In the genomic region with DNA sequence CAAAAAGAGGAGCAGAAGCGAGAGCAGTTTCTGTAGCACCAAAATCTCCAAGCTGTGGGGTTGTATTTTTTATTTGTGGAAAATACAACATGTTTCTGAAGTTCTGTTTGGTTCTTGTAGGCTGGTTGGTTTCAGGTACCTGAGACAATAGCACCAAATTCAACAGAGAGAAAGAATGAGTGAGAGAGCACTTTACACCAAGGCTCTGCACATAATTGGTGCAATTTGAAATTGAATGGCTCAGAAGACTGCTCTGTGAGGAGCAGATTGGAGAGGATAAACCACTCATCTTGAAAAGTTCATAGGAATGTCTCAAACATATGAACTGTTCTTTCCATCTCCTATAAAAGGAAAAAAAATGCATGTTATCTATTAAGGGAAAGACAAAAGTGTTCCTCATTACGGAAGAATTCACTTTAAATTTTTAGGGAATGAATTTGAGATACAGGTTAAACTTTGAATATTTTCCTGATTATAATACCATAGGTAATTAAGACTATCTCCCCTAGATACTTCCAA, we compare ENCODE assay signal across 27 cellular contexts.
A peak's percentile ranks its signal among the peaks of the same experiment; 100 is the strongest.
DNase-seq lines count a peak whose midpoint lies in the region; ATAC-seq and TF ChIP-seq lines count a peak whose summit lies in the region.
"Had no signal": no experiment of that assay in that cellular context is flagged by ENCODE, and none has a peak within 500 bp of the region (broad histone marks: within the 10 kb centered on the region; RNA-seq: fewer than 3 reads in every experiment).

No MANE protein-coding gene starts in this region.

- no peaks in the 10 kb centered on the region for H3K23me2 ChIP-seq in H9 (ENCODE audit: insufficient read length, low read depth, low read length, poor library complexity, severe bottlenecking)

- H3K27me3 Mint-ChIP-seq in H9 (ENCODE audit: low read depth), result no peaks in the 10 kb centered on the region
- H3K27me3 Mint-ChIP-seq: CD4-positive, alpha-beta memory T cell had no signal

- H2BK120ac ChIP-seq in H9 (ENCODE audit: low read depth, low read length, poor library complexity, severe bottlenecking), result no peak overlapping the region

- H3K4me2 ChIP-seq in H9 (ENCODE audit: insufficient read depth, insufficient read length, low read length), result peak overlapping the region; percentile 14
- H3K4me2 ChIP-seq: A549; BLaER1 treated with 17β-estradiol and CSF1 and Interleukin-3, amounts not matched to agents 10 nM and 100 nM; PC-9 had no signal

- H3K27ac ChIP-seq in H9 (ENCODE audit: insufficient read length, low read depth, low read length), result no peak overlapping the region
- no peak overlapping the region for H3K27ac ChIP-seq in iPS-20b (ENCODE audit: low read length)
- H3K27ac ChIP-seq: A549; BLaER1 treated with 17β-estradiol and CSF1 and Interleukin-3, amounts not matched to agents 10 nM and 100 nM; PC-9; SJCRH30 had no signal

- H3K4ac ChIP-seq in H9 (ENCODE audit: low read depth, low read length), result no peak overlapping the region

- peak; percentile 65 for DNase-seq in EH (ENCODE audit: low read depth)
- DNase-seq in H9, result no peak
- peak; percentile 27 for DNase-seq in NCI-H226
- DNase-seq in T-helper 9 cell, result no peak
- DNase-seq: AML-193; CD4-positive, alpha-beta memory T cell; COR-L47; EL; GDM1; Kasumi-1; NCI-H1105; NCI-H1436 treated with DMSO at 0.1 percent for 48 hours; NCI-H187 treated with DMSO at 0.1 percent for 48 hours; NCI-H526 treated with DMSO at 0.1 percent for 48 hours; SJCRH30; T-helper 1 cell had no signal

- no peak overlapping the region for H2BK20ac ChIP-seq in H9 (ENCODE audit: low read depth, low read length, poor library complexity, severe bottlenecking)

- H3K18ac ChIP-seq in H9 (ENCODE audit: insufficient read length, low read depth, low read length), result no peak overlapping the region

- peaks cover 33 to 49% of the 10 kb centered on the region in 2 experiments for H3K4me1 Mint-ChIP-seq in H9

- peaks cover 0 to 5% (median 0%) of the 10 kb centered on the region in 3 experiments; a peak in 4 of 7 replicates for H3K36me3 Mint-ChIP-seq in H9 (ENCODE audit: insufficient read depth in 1 of 3, low read depth in 3 of 3)

- no peak overlapping the region for H3K56ac ChIP-seq in H9 (ENCODE audit: insufficient read length, low read depth, low read length)

- peak overlapping the region; percentile 23; the same call in 1 of the 2 replicates for H3K4me3 ChIP-seq in iPS-20b (ENCODE audit: low read length)
- H3K4me3 ChIP-seq: A549; BLaER1 treated with 17β-estradiol and CSF1 and Interleukin-3, amounts not matched to agents 10 nM and 100 nM; GM12878; HAP-1; K562; PC-9; SJCRH30 had no signal

- no peaks in the 10 kb centered on the region for H4K20me1 ChIP-seq in H9 (ENCODE audit: control insufficient read depth, insufficient read depth, insufficient read length)
- H4K20me1 ChIP-seq: BLaER1 treated with 17β-estradiol and CSF1 and Interleukin-3, amounts not matched to agents 10 nM and 100 nM had no signal

- H3K9me3 ChIP-seq in H9 (ENCODE audit: control insufficient read depth, low read depth, low read length), result no peaks in the 10 kb centered on the region
- H3K9me3 ChIP-seq in iPS-20b (ENCODE audit: insufficient read depth, low read depth, low read length), result no peaks in the 10 kb centered on the region
- H3K9me3 ChIP-seq: A549; BLaER1 treated with 17β-estradiol and CSF1 and Interleukin-3, amounts not matched to agents 10 nM and 100 nM; HAP-1; SJCRH30 had no signal

- no peak overlapping the region for H3K14ac ChIP-seq in H9 (ENCODE audit: insufficient read depth, low read length)

- no peak overlapping the region for H2AK5ac ChIP-seq in H9 (ENCODE audit: insufficient read length, low read length)

- no peaks in the 10 kb centered on the region for H3K79me2 ChIP-seq in H9 (ENCODE audit: insufficient read depth, low read length)

- peaks cover 14% of the 10 kb centered on the region; the same call in 1 of the 2 replicates for H3K36me3 ChIP-seq in iPS-20b (ENCODE audit: insufficient read depth, low read depth, low read length)
- H3K36me3 ChIP-seq: HAP-1 had no signal

- no peaks in the 10 kb centered on the region; the same call in 1 of the 2 replicates for H3K4me1 ChIP-seq in H9 (ENCODE audit: insufficient read depth, low read length)
- peaks cover 26% of the 10 kb centered on the region for H3K4me1 ChIP-seq in iPS-20b (ENCODE audit: insufficient read depth, low read length)
- H3K4me1 ChIP-seq: A549; BLaER1 treated with 17β-estradiol and CSF1 and Interleukin-3, amounts not matched to agents 10 nM and 100 nM had no signal

- no peak overlapping the region for H2BK15ac ChIP-seq in H9 (ENCODE audit: low read depth, low read length)

- ATAC-seq in GM19455 (IDR thresholded peaks at IDR 0.05; ENCODE audit: unreplicated experiment) (no peak), GM19395 (IDR thresholded peaks at IDR 0.05; ENCODE audit: unreplicated experiment) (no peak)
- ATAC-seq: A549, GM12878, HepG2, K562, Right ventricle myocardium inferior had no signal

- no peak overlapping the region for H2BK5ac ChIP-seq in H9 (ENCODE audit: insufficient read length, low read length)

- H4K5ac ChIP-seq in H9 (ENCODE audit: insufficient read length, low read depth, low read length), result no peak overlapping the region

- H4K8ac ChIP-seq in H9 (replicated peaks; ENCODE audit: insufficient read length, low read depth, low read length), result no peak overlapping the region

- H3K79me1 ChIP-seq in H9 (ENCODE audit: insufficient read depth, low read depth, low read length, poor library complexity, severe bottlenecking), result no peaks in the 10 kb centered on the region

- H3K27me3 ChIP-seq in H9 (ENCODE audit: insufficient read depth, low read length) (no peaks in the 10 kb centered on the region), iPS-20b (ENCODE audit: insufficient read depth, low read length) (no peaks in the 10 kb centered on the region)
- H3K27me3 ChIP-seq: BLaER1 treated with 17β-estradiol and CSF1 and Interleukin-3, amounts not matched to agents 10 nM and 100 nM; SJCRH30 had no signal

- TF ChIP-seq CTCF in H9 (conservative IDR thresholded peaks at IDR 0.05), result no peak

- no peak overlapping the region for H2AFZ ChIP-seq in H9 (ENCODE audit: low read length)
- H2AFZ ChIP-seq: PC-9 had no signal

- no peak overlapping the region for H3K23ac ChIP-seq in H9 (ENCODE audit: insufficient read length, low read depth, low read length)

- no peak overlapping the region for H3T11ph ChIP-seq in H9 (ENCODE audit: low read length)

- peak overlapping the region in 1 of 2 experiments; percentile 51; a peak in 3 of 5 replicates for H3K4me3 Mint-ChIP-seq in H9
- H3K4me3 Mint-ChIP-seq: CD4-positive, alpha-beta memory T cell had no signal

- no peak overlapping the region for H4K91ac ChIP-seq in H9 (ENCODE audit: insufficient read length, low read depth, low read length)

- no peaks in the 10 kb centered on the region for H3K9me3 Mint-ChIP-seq in H9
- H3K9me3 Mint-ChIP-seq: CD4-positive, alpha-beta memory T cell had no signal

- H3K9ac ChIP-seq in H9 (ENCODE audit: extremely low read depth, insufficient read length, low read length) (no peak overlapping the region), iPS-20b (ENCODE audit: low read depth, low read length) (no peak overlapping the region)
- H3K9ac ChIP-seq: BLaER1 treated with 17β-estradiol and CSF1 and Interleukin-3, amounts not matched to agents 10 nM and 100 nM had no signal

- WGBS in H9 (ENCODE audit: extremely low coverage, insufficient read length, low lambda C conversion rate), result no CpG with 5 or more reads among the region's 2 CpGs

- no peak overlapping the region for H2BK12ac ChIP-seq in H9 (ENCODE audit: insufficient read length, low read depth, low read length)

- H3K27ac Mint-ChIP-seq in H9, result peak overlapping the region; percentile 71 to 96 (median 86); a peak in 5 of 7 replicates
- H3K27ac Mint-ChIP-seq: CD4-positive, alpha-beta memory T cell had no signal

Comparison
In these comparisons a context has a peak if more than half of its experiments do, and no peak if none do; other contexts are left out.
1. DNase-seq: peak in EH (single experiment) and NCI-H226 (single experiment); none in H9 (single experiment) and T-helper 9 cell (single experiment).